In genomic region chr14:74904623-74905503, GRCh38 we compare ENCODE assay signal across 13 cellular contexts. TPM values are rescaled to one million over a fixed set of nuclear protein-coding genes. Genes with fewer than 3 reads are reported as not detected.
DNase-seq lines count a peak whose midpoint lies in the region; ATAC-seq and TF ChIP-seq lines count a peak whose summit lies in the region.
"Had no signal": no experiment of that assay in that cellular context is flagged by ENCODE, and none has a peak within 500 bp of the region (broad histone marks: within the 10 kb centered on the region; RNA-seq: fewer than 3 reads in every experiment).

No MANE protein-coding gene starts in this region.

- in situ Hi-C loops in KBM-7 (cut with MboI; ENCODE audit: low pct_unique_long_range_greater_than_20kb, low sequenced_read_pairs) = loop anchor here (25.0 kb wide), 1 partner anchor 182 kb away; no protein-coding TSS in a partner anchor

- H3K79me2 ChIP-seq in OCI-LY3 (ENCODE audit: low read length) = no peaks in the 10 kb centered on the region

- H3K27ac Mint-ChIP-seq in activated T-cell treated with anti-CD3 and anti-CD28 coated beads, Interleukin-2, amount 50 U/mL, for 24 hours = peak overlapping the region; percentile 59
- H3K27ac Mint-ChIP-seq in chondrocyte (ENCODE audit: unreplicated experiment) = peak overlapping the region; percentile 33

- peaks cover 34% of the 10 kb centered on the region for H3K36me3 ChIP-seq in OCI-LY3 (replicated peaks; ENCODE audit: low read depth, low read length)

- H3K9me3 ChIP-seq in OCI-LY3 (ENCODE audit: insufficient read depth, low read length) = no peaks in the 10 kb centered on the region
- H3K9me3 ChIP-seq: prostate gland had no signal

- intact Hi-C loops in sciatic nerve (cut with DNase I) = loop anchor here (5.0 kb wide), 1 partner anchor 43 kb away; no protein-coding TSS in a partner anchor

- H3K4me1 Mint-ChIP-seq in activated T-cell treated with anti-CD3 and anti-CD28 coated beads, Interleukin-2, amount 50 U/mL, for 24 hours (ENCODE audit: low read depth) = peaks cover 8% of the 10 kb centered on the region
- peaks cover 4% of the 10 kb centered on the region for H3K4me1 Mint-ChIP-seq in chondrocyte (ENCODE audit: low read depth)

- no peaks in the 10 kb centered on the region for H3K27me3 Mint-ChIP-seq in activated T-cell treated with anti-CD3 and anti-CD28 coated beads, Interleukin-2, amount 50 U/mL, for 24 hours
- no peaks in the 10 kb centered on the region for H3K27me3 Mint-ChIP-seq in chondrocyte (ENCODE audit: low read depth)

- no peak overlapping the region for H2AFZ ChIP-seq in OCI-LY3 (ENCODE audit: low read depth, low read length)

- no peak overlapping the region for H3K4me3 Mint-ChIP-seq in activated T-cell treated with anti-CD3 and anti-CD28 coated beads, Interleukin-2, amount 50 U/mL, for 24 hours
- H3K4me3 Mint-ChIP-seq in chondrocyte (ENCODE audit: unreplicated experiment) = no peak overlapping the region

- H3K4me2 ChIP-seq in OCI-LY3 (ENCODE audit: low read length) = no peak overlapping the region

- no peaks in the 10 kb centered on the region for H4K20me1 ChIP-seq in OCI-LY3 (ENCODE audit: insufficient read depth, low read length)

- peaks cover 22% of the 10 kb centered on the region for H3K4me1 ChIP-seq in OCI-LY3 (ENCODE audit: low read length)
- H3K4me1 ChIP-seq: prostate gland had no signal

- H3K9me3 Mint-ChIP-seq in activated T-cell treated with anti-CD3 and anti-CD28 coated beads, Interleukin-2, amount 50 U/mL, for 24 hours = no peaks in the 10 kb centered on the region
- no peaks in the 10 kb centered on the region for H3K9me3 Mint-ChIP-seq in chondrocyte (ENCODE audit: low read depth)

- peak; percentile 16 for ATAC-seq in sciatic nerve
- ATAC-seq in activated CD4-positive, CD25-positive, alpha-beta regulatory T cell treated with anti-CD3 and anti-CD28 coated beads, Interleukin-2, amount 50 U/mL, for 24 hours = no peak

- H3K27ac ChIP-seq in OCI-LY3 (ENCODE audit: low read length) = peak overlapping the region; percentile 75; the same call in 1 of the 2 replicates
- H3K27ac ChIP-seq: prostate gland had no signal

- no peak overlapping the region for H3K4me3 ChIP-seq in OCI-LY3 (ENCODE audit: low read length)
- H3K4me3 ChIP-seq: prostate gland had no signal

- no peaks in the 10 kb centered on the region for H3K27me3 ChIP-seq in OCI-LY3 (ENCODE audit: low read depth, low read length)

- no peak overlapping the region for H3K9ac ChIP-seq in OCI-LY3 (ENCODE audit: low read length)

- peaks cover 74% of the 10 kb centered on the region for H3K36me3 Mint-ChIP-seq in activated T-cell treated with anti-CD3 and anti-CD28 coated beads, Interleukin-2, amount 50 U/mL, for 24 hours (ENCODE audit: low read depth)
- H3K36me3 Mint-ChIP-seq in chondrocyte (ENCODE audit: low read depth) = peaks cover 21% of the 10 kb centered on the region

- DNase-seq in activated T-cell treated with anti-CD3 and anti-CD28 coated beads, Interleukin-2, amount 50 U/mL, for 24 hours = no peak
- no peak for DNase-seq in activated T-cell treated with anti-CD3 and anti-CD28 coated beads, Interleukin-2, amount 50 U/mL, for 1 hour
- DNase-seq in chondrocyte (ENCODE audit: low spot score) (no peak), sciatic nerve (ENCODE audit: low spot score) (no peak), midbrain (lab: John Stamatoyannopoulos, UW) (no peak), KBM-7 (no peak)
- DNase-seq: foreskin melanocyte, NCI-H510A had no signal

- TF ChIP-seq CTCF in OCI-LY3 (IDR thresholded peaks at IDR 0.05; ENCODE audit: low read depth, low read length) (no peak), chondrocyte (IDR thresholded peaks at IDR 0.05) (no peak)

RNA-seq across cellular contexts. Expression of gene RPS6KL1, which starts 18.2 kb away (rescaled TPM):
- total RNA-seq in chondrocyte (0.82 to 6.5 TPM (median 5.8 TPM) in 3 replicates), sciatic nerve (4.7 TPM)

RNA-seq across cellular contexts. Expression of gene DLST, which starts 23.1 kb away (rescaled TPM):
- total RNA-seq in chondrocyte (70.4 to 78.0 TPM (median 74.5 TPM) in 3 replicates), sciatic nerve (79.6 TPM)

RNA-seq across cellular contexts. Expression of gene PROX2, which starts 28.9 kb away (rescaled TPM):
- total RNA-seq in chondrocyte = not detected in 3 replicates
- total RNA-seq in sciatic nerve = not detected
- total RNA-seq: prostate gland, urinary bladder had no signal

RNA-seq across cellular contexts. Expression of gene PGF, which starts 50.5 kb away (rescaled TPM):
- total RNA-seq in chondrocyte = 2.0 to 3.2 TPM (median 2.3 TPM) in 3 replicates
- total RNA-seq in sciatic nerve = 12.4 TPM
- total RNA-seq: mononuclear cell had no signal
